In genomic region chr5:141753971-141754713, GRCh38 we compare ENCODE assay signal across 10 cellular contexts.
DNase-seq lines count a peak whose midpoint lies in the region; ATAC-seq and TF ChIP-seq lines count a peak whose summit lies in the region.
"Had no signal": no experiment of that assay in that cellular context is flagged by ENCODE, and none has a peak within 500 bp of the region (broad histone marks: within the 10 kb centered on the region; RNA-seq: fewer than 3 reads in every experiment).

No MANE protein-coding gene starts in this region.

- TF ChIP-seq CTCF in PC-3 (conservative IDR thresholded peaks at IDR 0.05; ENCODE audit: low read depth, low read length) (no peak), epithelial cell of esophagus (IDR thresholded peaks at IDR 0.05; ENCODE audit: insufficient read depth, low read depth, low read length, missing control alignments) (no peak)

- peaks cover 4% of the 10 kb centered on the region for H3K4me1 Mint-ChIP-seq in activated naive CD4-positive, alpha-beta T cell treated with anti-CD3 and anti-CD28 coated beads for 36 hours (ENCODE audit: low read depth)
- peaks cover 0 to 3% of the 10 kb centered on the region in 2 donors for H3K4me1 Mint-ChIP-seq in natural killer cell treated with Interleukin-12 subunit alpha and Interleukin-12 subunit beta and Interleukin-15 and Interleukin-18, amount 100 ng/mL, for 72 hours (ENCODE audit: low read depth in 2 of 2)

- no peak overlapping the region for H2AFZ ChIP-seq in PC-3 (ENCODE audit: low read length)

- CTCF ChIA-PET in activated naive CD4-positive, alpha-beta T cell treated with anti-CD3 and anti-CD28 coated beads for 36 hours (lab: Charles Lee) = interaction anchor here (0.8 kb wide), 1 partner anchor 206 kb away, joined by 3 read pairs; no protein-coding TSS in a partner anchor
- CTCF ChIA-PET in PC-3 (lab: Charles Lee) = no interaction called here

- no peaks in the 10 kb centered on the region for H3K36me3 Mint-ChIP-seq in activated naive CD4-positive, alpha-beta T cell treated with anti-CD3 and anti-CD28 coated beads for 36 hours (ENCODE audit: low read depth)
- no peaks in the 10 kb centered on the region for H3K36me3 Mint-ChIP-seq in natural killer cell treated with Interleukin-12 subunit alpha and Interleukin-12 subunit beta and Interleukin-15 and Interleukin-18, amount 100 ng/mL, for 72 hours

- H3K36me3 ChIP-seq in PC-3 (ENCODE audit: low read depth, low read length) = no peaks in the 10 kb centered on the region
- H3K36me3 ChIP-seq: suprapubic skin had no signal

- no peaks in the 10 kb centered on the region for H3K9me3 ChIP-seq in PC-3 (ENCODE audit: low read length)
- H3K9me3 ChIP-seq: suprapubic skin had no signal

- H3K9me2 ChIP-seq in PC-3 (replicated peaks; ENCODE audit: low read length) = no peaks in the 10 kb centered on the region

- no peak overlapping the region for H3K4me3 Mint-ChIP-seq in activated naive CD4-positive, alpha-beta T cell treated with anti-CD3 and anti-CD28 coated beads for 36 hours
- no peak overlapping the region for H3K4me3 Mint-ChIP-seq in natural killer cell treated with Interleukin-12 subunit alpha and Interleukin-12 subunit beta and Interleukin-15 and Interleukin-18, amount 100 ng/mL, for 72 hours
- H3K4me3 Mint-ChIP-seq: CD4-positive, alpha-beta T cell had no signal

- no peak overlapping the region for H3K9ac ChIP-seq in PC-3 (ENCODE audit: low read length)

- H3K4me2 ChIP-seq in PC-3 (ENCODE audit: low read length) = no peak overlapping the region

- no peaks in the 10 kb centered on the region for H3F3A ChIP-seq in PC-3 (ENCODE audit: low read length, unreplicated experiment)

- H3K9me3 Mint-ChIP-seq in activated naive CD4-positive, alpha-beta T cell treated with anti-CD3 and anti-CD28 coated beads for 36 hours = no peaks in the 10 kb centered on the region
- no peaks in the 10 kb centered on the region for H3K9me3 Mint-ChIP-seq in natural killer cell treated with Interleukin-12 subunit alpha and Interleukin-12 subunit beta and Interleukin-15 and Interleukin-18, amount 100 ng/mL, for 72 hours
- H3K9me3 Mint-ChIP-seq: CD4-positive, alpha-beta T cell had no signal

- intact Hi-C loops in activated naive CD4-positive, alpha-beta T cell treated with anti-CD3 and anti-CD28 coated beads for 36 hours (cut with micrococcal nuclease) = loop anchor here (1.0 to 5.0 kb wide), 3 partner anchors 11 to 123 kb away; partner anchors contain the start of gene PCDH1
- intact Hi-C loops in PC-3 (cut with micrococcal nuclease) = loop anchor here (5.0 kb wide), 1 partner anchor 52 kb away; no protein-coding TSS in a partner anchor

- BruUV-seq in PC-3 (replicated peaks; lab: Mats Ljungman, UMichigan) = no TSS peak

- no peak overlapping the region for H3K27ac Mint-ChIP-seq in activated naive CD4-positive, alpha-beta T cell treated with anti-CD3 and anti-CD28 coated beads for 36 hours
- no peak overlapping the region for H3K27ac Mint-ChIP-seq in natural killer cell treated with Interleukin-12 subunit alpha and Interleukin-12 subunit beta and Interleukin-15 and Interleukin-18, amount 100 ng/mL, for 72 hours
- H3K27ac Mint-ChIP-seq: CD4-positive, alpha-beta T cell had no signal

- peak; percentile 61 for DNase-seq in activated naive CD4-positive, alpha-beta T cell treated with anti-CD3 and anti-CD28 coated beads for 36 hours
- DNase-seq in activated naive CD4-positive, alpha-beta T cell treated with Interleukin-2 at 50 U/mL for 16 hours = no peak
- peak; percentile 63 for DNase-seq in PC-3
- peak; percentile 71 for DNase-seq in epithelial cell of esophagus (ENCODE audit: low read depth)
- peak; percentile 37 for DNase-seq in stimulated activated CD8-positive, alpha-beta memory T cell treated with anti-CD3 and anti-CD28 coated beads, Interleukin-4, amount 100 ng/mL, for 48 hours
- DNase-seq in natural killer cell treated with Interleukin-12 subunit alpha and Interleukin-12 subunit beta and Interleukin-15 and Interleukin-18, amount 100 ng/mL, for 72 hours (ENCODE audit: low spot score) = no peak
- DNase-seq in NCI-H128 (lab: John Stamatoyannopoulos, UW; ENCODE audit: unreplicated experiment) = no peak
- DNase-seq: CD4-positive, alpha-beta T cell had no signal

- H3K27ac ChIP-seq in PC-3 (ENCODE audit: low read length) = no peak overlapping the region
- H3K27ac ChIP-seq: suprapubic skin had no signal

- no peak for ATAC-seq in PC-3
- no peak for ATAC-seq in natural killer cell treated with Interleukin-12 subunit alpha and Interleukin-12 subunit beta and Interleukin-15 and Interleukin-18, amount 100 ng/mL, for 72 hours
- ATAC-seq in HG02759 (IDR thresholded peaks at IDR 0.05; ENCODE audit: unreplicated experiment) = no peak

- H4K20me1 ChIP-seq in PC-3 (ENCODE audit: low read length) = no peaks in the 10 kb centered on the region

- H3K27me3 Mint-ChIP-seq in activated naive CD4-positive, alpha-beta T cell treated with anti-CD3 and anti-CD28 coated beads for 36 hours (ENCODE audit: low read depth) = peaks cover 44% of the 10 kb centered on the region
- H3K27me3 Mint-ChIP-seq in natural killer cell treated with Interleukin-12 subunit alpha and Interleukin-12 subunit beta and Interleukin-15 and Interleukin-18, amount 100 ng/mL, for 72 hours = peaks cover 61 to 65% of the 10 kb centered on the region in 2 donors

- H3K4me3 ChIP-seq in PC-3 (ENCODE audit: low read length) (no peak overlapping the region), epithelial cell of esophagus (ENCODE audit: low read length) (no peak overlapping the region)
- H3K4me3 ChIP-seq: suprapubic skin had no signal

- no peaks in the 10 kb centered on the region for H3K79me2 ChIP-seq in PC-3 (ENCODE audit: low read length)

- peaks cover 19% of the 10 kb centered on the region; the same call in 1 of the 2 replicates for H3K27me3 ChIP-seq in PC-3 (ENCODE audit: low read length)

- peaks cover 6% of the 10 kb centered on the region; the same call in 1 of the 2 replicates for H3K4me1 ChIP-seq in PC-3 (ENCODE audit: insufficient read depth, low read length)

- POLR2A ChIA-PET in PC-3 (lab: Charles Lee; ENCODE audit: unreplicated experiment) = no interaction called here

Comparison
In these comparisons a context has a peak if more than half of its experiments do, and no peak if none do; other contexts are left out.
1. DNase-seq: peak in activated naive CD4-positive, alpha-beta T cell treated with anti-CD3 and anti-CD28 coated beads for 36 hours (single experiment), PC-3 (single experiment), epithelial cell of esophagus (single experiment) and stimulated activated CD8-positive, alpha-beta memory T cell treated with anti-CD3 and anti-CD28 coated beads, Interleukin-4, amount 100 ng/mL, for 48 hours (single experiment); none in activated naive CD4-positive, alpha-beta T cell treated with Interleukin-2 at 50 U/mL for 16 hours (single experiment), natural killer cell treated with Interleukin-12 subunit alpha and Interleukin-12 subunit beta and Interleukin-15 and Interleukin-18, amount 100 ng/mL, for 72 hours (single experiment) and NCI-H128 (single experiment).